14 cellular contexts compared by ENCODE assay signal in genomic region chr14:96509457-96510090, GRCh38. TPM values are rescaled to one million over a fixed set of nuclear protein-coding genes. Genes with fewer than 3 reads are reported as not detected.
DNase-seq lines count a peak whose midpoint lies in the region; ATAC-seq and TF ChIP-seq lines count a peak whose summit lies in the region.
"Had no signal": no experiment of that assay in that cellular context is flagged by ENCODE, and none has a peak within 500 bp of the region (broad histone marks: within the 10 kb centered on the region; RNA-seq: fewer than 3 reads in every experiment).

No MANE protein-coding gene starts in this region.

- CTCF ChIA-PET in Panc1 (lab: Charles Lee), result no interaction called here

- H3F3A ChIP-seq in neural progenitor cell (ENCODE audit: low read depth), result peaks cover 7% of the 10 kb centered on the region

- H3K4me3 Mint-ChIP-seq in activated naive CD8-positive, alpha-beta T cell, result peak overlapping the region; percentile 25
- H3K4me3 Mint-ChIP-seq in activated naive CD8-positive, alpha-beta T cell treated with anti-CD3 and anti-CD28 coated beads for 36 hours, result no peak overlapping the region
- no peak overlapping the region for H3K4me3 Mint-ChIP-seq in neural progenitor cell

- H3K4me2 ChIP-seq in neural progenitor cell, result no peak overlapping the region
- H3K4me2 ChIP-seq: hepatocyte had no signal

- DNase-seq in activated naive CD8-positive, alpha-beta T cell treated with anti-CD3 and anti-CD28 coated beads for 36 hours, result no peak
- DNase-seq in Panc1 (ENCODE audit: low read depth, low spot score) (no peak), neural progenitor cell (ENCODE audit: low spot score) (no peak), NCI-H1930 (lab: John Stamatoyannopoulos, UW) (no peak), NOMO-1 treated with DMSO at 0.1 percent for 48 hours (lab: John Stamatoyannopoulos, UW; ENCODE audit: unreplicated experiment) (no peak), breast epithelium (ENCODE audit: low spot score in 2 of 2) (no peak)
- DNase-seq: activated naive CD4-positive, alpha-beta T cell treated with Interleukin-2 at 50 U/mL for 16 hours; H7; T-cell; WERI-Rb-1 had no signal

- no TSS peak for BruUV-seq in Panc1 (replicated peaks; lab: Mats Ljungman, UMichigan)

- no peak for TF ChIP-seq POLR2A in breast epithelium (IDR thresholded peaks at IDR 0.05)

- POLR2A ChIA-PET in Panc1 (lab: Charles Lee), result no interaction called here

- H4K20me1 ChIP-seq in neural progenitor cell (ENCODE audit: low read depth), result peaks cover 97% of the 10 kb centered on the region

- H3K9ac ChIP-seq in neural progenitor cell, result no peak overlapping the region

- no peaks in the 10 kb centered on the region for H3K27me3 ChIP-seq in Panc1 (ENCODE audit: control insufficient read depth, insufficient read depth, low read length)
- H3K27me3 ChIP-seq in neural progenitor cell, result no peaks in the 10 kb centered on the region
- no peaks in the 10 kb centered on the region for H3K27me3 ChIP-seq in breast epithelium
- H3K27me3 ChIP-seq: hepatocyte had no signal

- no peak overlapping the region for H2AFZ ChIP-seq in neural progenitor cell (replicated peaks)
- H2AFZ ChIP-seq: hepatocyte had no signal

- peaks cover 90% of the 10 kb centered on the region for H3K4me1 Mint-ChIP-seq in activated naive CD8-positive, alpha-beta T cell (ENCODE audit: low read depth)
- H3K4me1 Mint-ChIP-seq in activated naive CD8-positive, alpha-beta T cell treated with anti-CD3 and anti-CD28 coated beads for 36 hours, result peaks cover 77% of the 10 kb centered on the region
- H3K4me1 Mint-ChIP-seq in neural progenitor cell, result peaks cover 8% of the 10 kb centered on the region

- no peaks in the 10 kb centered on the region for H3K9me3 ChIP-seq in Panc1 (ENCODE audit: control insufficient read depth, insufficient read depth, low read depth, low read length)
- no peaks in the 10 kb centered on the region for H3K9me3 ChIP-seq in neural progenitor cell (ENCODE audit: low read depth)
- no peaks in the 10 kb centered on the region for H3K9me3 ChIP-seq in breast epithelium
- H3K9me3 ChIP-seq: prostate gland had no signal

- H3K27ac ChIP-seq in Panc1 (ENCODE audit: low read length), result no peak overlapping the region
- peak overlapping the region; percentile 27 for H3K27ac ChIP-seq in neural progenitor cell
- H3K27ac ChIP-seq in breast epithelium, result no peak overlapping the region
- H3K27ac ChIP-seq: hepatocyte, prostate gland, WERI-Rb-1 had no signal

- no peak overlapping the region for H3K4me3 ChIP-seq in Panc1 (ENCODE audit: low read depth in 2 of 2, low read length in 2 of 2)
- H3K4me3 ChIP-seq in neural progenitor cell, result no peak overlapping the region
- H3K4me3 ChIP-seq in breast epithelium, result no peak overlapping the region
- H3K4me3 ChIP-seq: hepatocyte, prostate gland had no signal

- H3K36me3 ChIP-seq in Panc1 (ENCODE audit: control insufficient read depth, insufficient read depth, low read length) (no peaks in the 10 kb centered on the region; the same call in 1 of the 2 replicates), neural progenitor cell (no peaks in the 10 kb centered on the region), breast epithelium (no peaks in the 10 kb centered on the region)
- H3K36me3 ChIP-seq: prostate gland had no signal

- intact Hi-C loops in Panc1 (cut with micrococcal nuclease; ENCODE audit: unreplicated experiment), result no loop called here
- intact Hi-C loops in breast epithelium (cut with DNase I; ENCODE audit: low total_unique reads), result no loop called here

- H3K79me2 ChIP-seq in neural progenitor cell (ENCODE audit: low read depth), result peaks cover 100% of the 10 kb centered on the region

- peak overlapping the region; percentile 46 for H3K27ac Mint-ChIP-seq in activated naive CD8-positive, alpha-beta T cell
- no peak overlapping the region for H3K27ac Mint-ChIP-seq in activated naive CD8-positive, alpha-beta T cell treated with anti-CD3 and anti-CD28 coated beads for 36 hours
- H3K27ac Mint-ChIP-seq in neural progenitor cell, result no peak overlapping the region
- H3K27ac Mint-ChIP-seq: T-cell had no signal

- peaks cover 2% of the 10 kb centered on the region for H3K36me3 Mint-ChIP-seq in activated naive CD8-positive, alpha-beta T cell
- H3K36me3 Mint-ChIP-seq in activated naive CD8-positive, alpha-beta T cell treated with anti-CD3 and anti-CD28 coated beads for 36 hours, result peaks cover 16% of the 10 kb centered on the region
- peaks cover 26% of the 10 kb centered on the region for H3K36me3 Mint-ChIP-seq in neural progenitor cell

- no peaks in the 10 kb centered on the region for H3K27me3 Mint-ChIP-seq in activated naive CD8-positive, alpha-beta T cell
- H3K27me3 Mint-ChIP-seq in activated naive CD8-positive, alpha-beta T cell treated with anti-CD3 and anti-CD28 coated beads for 36 hours, result no peaks in the 10 kb centered on the region
- peaks cover 2% of the 10 kb centered on the region for H3K27me3 Mint-ChIP-seq in neural progenitor cell (ENCODE audit: insufficient read depth, low read depth)
- H3K27me3 Mint-ChIP-seq: T-cell had no signal

- TF ChIP-seq CTCF in Panc1 (IDR thresholded peaks at IDR 0.05), result no peak
- TF ChIP-seq CTCF in neural progenitor cell (IDR thresholded peaks at IDR 0.05), result no peak
- no peak for TF ChIP-seq CTCF in breast epithelium (IDR thresholded peaks at IDR 0.05)

- in situ Hi-C loops in Panc1 (cut with HindIII; ENCODE audit: low pct_unique_long_range_greater_than_20kb, low sequenced_read_pairs), result no loop called here

- H3K4me1 ChIP-seq in Panc1 (ENCODE audit: control insufficient read depth, insufficient read depth, low read length), result peaks cover 44% of the 10 kb centered on the region
- H3K4me1 ChIP-seq in neural progenitor cell, result peaks cover 19% of the 10 kb centered on the region
- H3K4me1 ChIP-seq in breast epithelium, result peaks cover 0 to 9% of the 10 kb centered on the region in 2 donors

- ATAC-seq in HG02610 (IDR thresholded peaks at IDR 0.05; ENCODE audit: unreplicated experiment) (peak; percentile 37), Panc1 (0 out of 2 replicates have a peak, but pooled peaks have one; percentile 38)

- no peaks in the 10 kb centered on the region for H3K9me3 Mint-ChIP-seq in activated naive CD8-positive, alpha-beta T cell (ENCODE audit: low read depth)
- no peaks in the 10 kb centered on the region for H3K9me3 Mint-ChIP-seq in activated naive CD8-positive, alpha-beta T cell treated with anti-CD3 and anti-CD28 coated beads for 36 hours
- H3K9me3 Mint-ChIP-seq in neural progenitor cell, result peaks cover 11% of the 10 kb centered on the region
- H3K9me3 Mint-ChIP-seq: T-cell had no signal

RNA-seq across cellular contexts. Expression of gene PAPOLA, which starts 7.4 kb away (rescaled TPM):
- total RNA-seq in activated naive CD8-positive, alpha-beta T cell treated with anti-CD3 and anti-CD28 coated beads for 36 hours, result 100 to 1,000 TPM; 192 to 193 TPM
- total RNA-seq in Panc1 (2021; ENCODE audit: unreplicated experiment) (125 TPM), neural progenitor cell (ENCODE audit: low replicate concordance) (169 and 235 TPM in 2 replicates), breast epithelium (100 to 1,000 TPM; 110 to 254 (median 187) TPM)
- 71.1 TPM for polyA plus RNA-seq in Panc1 (2012; ENCODE audit: insufficient read length)
